In the genomic region with DNA sequence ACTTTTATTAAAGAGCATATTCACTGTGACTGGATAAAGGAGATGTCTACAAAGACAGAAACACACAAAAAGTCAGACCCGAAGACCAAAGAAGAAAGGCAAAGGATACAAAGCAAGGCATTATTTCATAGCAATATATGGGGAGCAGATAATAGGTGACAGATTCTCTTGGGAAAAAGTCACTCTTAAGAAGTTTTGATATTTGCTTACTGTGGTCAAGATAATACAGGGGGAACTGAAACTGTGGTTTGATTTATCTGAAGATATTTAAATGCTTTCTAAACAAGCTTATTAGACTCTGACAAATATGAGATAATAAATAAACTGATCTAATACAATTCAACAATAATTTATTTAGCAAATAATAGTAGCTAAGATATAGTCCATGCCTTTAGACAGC, we compare ENCODE assay signal across 24 cellular contexts. TPM values are rescaled to one million over a fixed set of nuclear protein-coding genes. Genes with fewer than 3 reads are reported as not detected.
"Had no signal": no experiment of that assay in that cellular context is flagged by ENCODE, and none has a peak within 500 bp of the region (broad histone marks: within the 10 kb centered on the region; RNA-seq: fewer than 3 reads in every experiment).

No MANE protein-coding gene starts in this region.

- H3K4me1 ChIP-seq: right lobe of liver had no signal

- H3K4me2 ChIP-seq: hepatocyte had no signal

- H3K4me3 ChIP-seq: cardiac muscle cell, hepatocyte, right lobe of liver, skin epidermis, thoracic aorta had no signal

- H3K27me3 Mint-ChIP-seq: type B pancreatic cell had no signal

- H2AFZ ChIP-seq: hepatocyte had no signal

- H3K27me3 ChIP-seq: cardiac muscle cell, hepatocyte, right lobe of liver had no signal

- DNase-seq: activated B cell treated with CpG ODN at 0.5 μM for 24 hours; activated CD4-positive, alpha-beta memory T cell treated with anti-CD3 and anti-CD28 coated beads for 36 hours; activated CD4-positive, alpha-beta T cell treated with anti-CD3 and anti-CD28 coated beads for 4 hours; activated gamma-delta T cell; activated naive CD4-positive, alpha-beta T cell treated with anti-CD3 and anti-CD28 coated beads, Interleukin-2, amount 50 U/mL, for 16 hours; activated naive CD8-positive, alpha-beta T cell treated with anti-CD3 and anti-CD28 coated beads, Interleukin-2, amount 50 U/mL, for 24 hours; activated T-cell treated with anti-CD3 and anti-CD28 coated beads, Interleukin-2, amount 50 U/mL, for 72 hours; cortex of kidney; endodermal cell; foreskin melanocyte; glutamatergic neuron; left cardiac atrium; naive B cell; nucleus accumbens; right lobe of liver; stimulated activated CD4-positive, alpha-beta T cell treated with anti-CD3 and anti-CD28 coated beads, Interleukin-2, amount 100 ng/mL, for 24 hours; SW 1271; T-helper 17 cell had no signal

- H3K27ac Mint-ChIP-seq: activated B cell treated with CpG ODN at 0.5 μM for 24 hours; activated CD4-positive, alpha-beta memory T cell treated with anti-CD3 and anti-CD28 coated beads for 36 hours; activated naive CD8-positive, alpha-beta T cell treated with anti-CD3 and anti-CD28 coated beads, Interleukin-2, amount 50 U/mL, for 24 hours; activated T-cell treated with anti-CD3 and anti-CD28 coated beads, Interleukin-2, amount 50 U/mL, for 72 hours; endodermal cell; naive B cell; stimulated activated memory B cell treated with anti-CD40 and anti-IgM and Interleukin-4, amounts not matched to agents 10 μg/mL and 1 μg/mL and 100 μg/mL, for 72 hours; T-helper 17 cell; type B pancreatic cell had no signal

- ATAC-seq: activated naive CD8-positive, alpha-beta T cell treated with anti-CD3 and anti-CD28 coated beads, Interleukin-2, amount 50 U/mL, for 24 hours; activated T-cell treated with anti-CD3 and anti-CD28 coated beads, Interleukin-2, amount 50 U/mL, for 72 hours; right lobe of liver; stimulated activated memory B cell treated with anti-CD40 and anti-IgM and Interleukin-4, amounts not matched to agents 10 μg/mL and 1 μg/mL and 100 μg/mL, for 72 hours; T-helper 17 cell had no signal

- H3K27ac ChIP-seq: cardiac muscle cell, hepatocyte, right lobe of liver, thoracic aorta had no signal

- H3K79me2 ChIP-seq: hepatocyte had no signal

- H3K9me3 Mint-ChIP-seq: activated B cell treated with CpG ODN at 0.5 μM for 24 hours; activated CD4-positive, alpha-beta memory T cell treated with anti-CD3 and anti-CD28 coated beads for 36 hours; endodermal cell; stimulated activated memory B cell treated with anti-CD40 and anti-IgM and Interleukin-4, amounts not matched to agents 10 μg/mL and 1 μg/mL and 100 μg/mL, for 72 hours had no signal

- H3K4me1 Mint-ChIP-seq: naive B cell, T-helper 17 cell had no signal

- H3K36me3 ChIP-seq: cardiac muscle cell, right lobe of liver, thoracic aorta had no signal

- H3K4me3 Mint-ChIP-seq: activated B cell treated with CpG ODN at 0.5 μM for 24 hours; activated CD4-positive, alpha-beta memory T cell treated with anti-CD3 and anti-CD28 coated beads for 36 hours; activated naive CD8-positive, alpha-beta T cell treated with anti-CD3 and anti-CD28 coated beads, Interleukin-2, amount 50 U/mL, for 24 hours; activated T-cell treated with anti-CD3 and anti-CD28 coated beads, Interleukin-2, amount 50 U/mL, for 72 hours; endodermal cell; naive B cell; stimulated activated memory B cell treated with anti-CD40 and anti-IgM and Interleukin-4, amounts not matched to agents 10 μg/mL and 1 μg/mL and 100 μg/mL, for 72 hours; T-helper 17 cell; type B pancreatic cell had no signal

- H3K9me3 ChIP-seq: right lobe of liver, thoracic aorta had no signal

- H3K36me3 Mint-ChIP-seq: activated CD4-positive, alpha-beta memory T cell treated with anti-CD3 and anti-CD28 coated beads for 36 hours; naive B cell; stimulated activated memory B cell treated with anti-CD40 and anti-IgM and Interleukin-4, amounts not matched to agents 10 μg/mL and 1 μg/mL and 100 μg/mL, for 72 hours had no signal

RNA-seq across cellular contexts. Expression of a gene that starts 14.7 kb away (rescaled TPM):
- total RNA-seq: activated B cell treated with CpG ODN at 0.5 μM for 24 hours; activated CD4-positive, alpha-beta memory T cell treated with anti-CD3 and anti-CD28 coated beads for 36 hours; activated T-cell treated with anti-CD3 and anti-CD28 coated beads, Interleukin-2, amount 50 U/mL, for 72 hours; T-helper 17 cell had no signal

RNA-seq across cellular contexts. Expression of a gene that starts 49.8 kb away (rescaled TPM):
- total RNA-seq: activated B cell treated with CpG ODN at 0.5 μM for 24 hours; activated CD4-positive, alpha-beta memory T cell treated with anti-CD3 and anti-CD28 coated beads for 36 hours; activated T-cell treated with anti-CD3 and anti-CD28 coated beads, Interleukin-2, amount 50 U/mL, for 72 hours; T-helper 17 cell had no signal
